Comparison of ENCODE assay signal across 1 cellular context in genomic region chr20:35954200-35954906, GRCh38.
TF ChIP-seq lines count a peak whose summit lies in the region.

TSS of gene SCAND1 (minus strand) at chr20:35954502. CDS start at chr20:35954284, 218 bp downstream.

TF ChIP-seq in H1, 55 proteins besides CTCF, POLR2A, EP300 and RAD21:
- TF ChIP-seq ATF3 (IDR thresholded peaks at IDR 0.05; ENCODE audit: insufficient read depth, low read depth, low read length) (0 out of 2 replicates have a peak, but pooled peaks have one; percentile 54), CREB1 (IDR thresholded peaks at IDR 0.05) (peak; percentile 71), EGR1 (IDR thresholded peaks at IDR 0.05; ENCODE audit: borderline replicate concordance, low read depth, low read length) (peak; percentile 47; the same call in 1 of the 2 replicates), MAFK (IDR thresholded peaks at IDR 0.05; ENCODE audit: low read depth, low read length) (no peak), SP4 (IDR thresholded peaks at IDR 0.05; ENCODE audit: low read length) (peak; percentile 77), SRF (IDR thresholded peaks at IDR 0.05; ENCODE audit: low read depth, low read length) (peak; percentile 34; the same call in 1 of the 2 replicates), E2F6 (IDR thresholded peaks at IDR 0.05) (peak; percentile 87), CTBP2 (IDR thresholded peaks at IDR 0.05; ENCODE audit: borderline replicate concordance, insufficient read depth, insufficient read length, low read length) (peak; percentile 22), KDM4A (IDR thresholded peaks at IDR 0.05; ENCODE audit: low read depth, low read length, severe bottlenecking) (peak; percentile 83), TBP (IDR thresholded peaks at IDR 0.05; ENCODE audit: low read depth, low read length) (peak; percentile 90), TAF7 (optimal IDR thresholded peaks at IDR 0.05; ENCODE audit: borderline replicate concordance, low read depth, low read length) (peak; percentile 91), EZH2 (IDR thresholded peaks at IDR 0.05; ENCODE audit: low read depth, low read length, severe bottlenecking) (no peak), MAX (IDR thresholded peaks at IDR 0.05) (peak; percentile 95), POLR2AphosphoS5 (IDR thresholded peaks at IDR 0.05; ENCODE audit: low read depth, low read length) (peak; percentile 78), JUND (IDR thresholded peaks at IDR 0.05; ENCODE audit: low read length) (no peak), JUN (IDR thresholded peaks at IDR 0.05; ENCODE audit: low read depth, low read length) (peak; percentile 18; the same call in 1 of the 2 replicates), RXRA (IDR thresholded peaks at IDR 0.05; ENCODE audit: insufficient read depth, low read depth, low read length) (0 out of 2 replicates have a peak, but pooled peaks have one; percentile 39), CHD7 (IDR thresholded peaks at IDR 0.05; ENCODE audit: insufficient replicate concordance, low read length) (no peak), YY1 (IDR thresholded peaks at IDR 0.05; ENCODE audit: low read depth, low read length) (peak; percentile 87), SIRT6 (IDR thresholded peaks at IDR 0.05; ENCODE audit: low read length) (no peak), RBBP5 (IDR thresholded peaks at IDR 0.05; ENCODE audit: borderline replicate concordance, low read depth, low read length) (peak; percentile 64; the same call in 1 of the 2 replicates), NRF1 (IDR thresholded peaks at IDR 0.05; ENCODE audit: low read depth, low read length) (peak; percentile 57), SP1 (IDR thresholded peaks at IDR 0.05; ENCODE audit: low read depth, low read length) (peak; percentile 78), ATF2 (IDR thresholded peaks at IDR 0.05; ENCODE audit: low read length) (no peak; the same call in 1 of the 2 replicates), PHF8 (conservative IDR thresholded peaks at IDR 0.05; ENCODE audit: low read depth, low read length) (peak; percentile 57), TAF1 (IDR thresholded peaks at IDR 0.05; ENCODE audit: low read depth, low read length) (peak; percentile 98), GABPA (IDR thresholded peaks at IDR 0.05; ENCODE audit: borderline replicate concordance, insufficient read depth, low read length) (peak; percentile 100), CHD1 (IDR thresholded peaks at IDR 0.05; ENCODE audit: low read depth, low read length) (no peak), SIN3A (conservative IDR thresholded peaks at IDR 0.05 in 1 of 2, IDR thresholded peaks at IDR 0.05 in 1 of 2; ENCODE audit: low read depth in 1 of 2, low read length in 2 of 2) (peak; percentile 72 to 74; a peak in 1 of 4 replicates), POU5F1 (IDR thresholded peaks at IDR 0.05; ENCODE audit: low read depth, low read length) (no peak), BACH1 (IDR thresholded peaks at IDR 0.05; ENCODE audit: low read length) (no peak), CBX5 (IDR thresholded peaks at IDR 0.05; ENCODE audit: low read depth, low read length) (no peak)
